Comparison of ENCODE assay signal across 13 cellular contexts in the genomic region with DNA sequence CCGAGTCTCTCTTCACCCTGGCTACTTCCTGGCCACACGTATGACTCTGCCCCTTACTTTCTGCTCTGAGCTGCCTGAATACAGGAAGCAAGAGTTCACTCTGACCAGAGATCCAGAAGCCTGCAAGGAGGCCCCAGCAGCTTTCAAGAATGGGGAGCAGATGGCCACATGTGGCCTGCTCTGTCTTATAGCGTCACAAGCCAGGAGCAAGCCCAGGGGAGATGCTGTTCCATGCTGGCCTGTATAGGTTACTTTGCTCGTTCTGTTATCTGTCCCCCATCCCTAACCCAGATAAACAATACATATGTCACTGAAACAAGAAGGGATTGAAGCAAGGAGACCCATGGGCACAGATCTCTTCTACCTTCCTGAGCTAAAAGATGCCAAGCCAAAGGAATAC. TPM values are rescaled to one million over a fixed set of nuclear protein-coding genes. Genes with fewer than 3 reads are reported as not detected.
DNase-seq lines count a peak whose midpoint lies in the region; ATAC-seq and TF ChIP-seq lines count a peak whose summit lies in the region.
"Had no signal": no experiment of that assay in that cellular context is flagged by ENCODE, and none has a peak within 500 bp of the region (broad histone marks: within the 10 kb centered on the region; RNA-seq: fewer than 3 reads in every experiment).

No MANE protein-coding gene starts in this region.

- H3K27ac Mint-ChIP-seq in activated CD8-positive, alpha-beta T cell treated with anti-CD3 and anti-CD28 coated beads for 36 hours = peak overlapping the region; percentile 39
- H3K27ac Mint-ChIP-seq in activated CD8-positive, alpha-beta T cell treated with anti-CD3 and anti-CD28 coated beads, Interleukin-2, amount 10 ng/mL, durations not matched to agents 7 days and 5 days = no peak overlapping the region
- H3K27ac Mint-ChIP-seq in immature natural killer cell = peak overlapping the region; percentile 24 to 74 (median 67)

- WGBS in thyroid gland, 2 donors = 74 to 86% methylated on average over 4 of the region's 4 CpGs

- no peak for TF ChIP-seq POLR2A in thyroid gland (IDR thresholded peaks at IDR 0.05)

- peak overlapping the region in 2 of 3 donors; percentile 83 to 84 for H3K27ac ChIP-seq in thyroid gland
- H3K27ac ChIP-seq: SJSA1 had no signal

- POLR2A ChIA-PET in activated CD8-positive, alpha-beta T cell treated with anti-CD3 and anti-CD28 coated beads for 36 hours (lab: Charles Lee) = interaction anchor here (0.7 to 9.4 kb wide), 4 partner anchors 8 to 93 kb away, joined by 3 to 97 read pairs (median 22); no protein-coding TSS in a partner anchor
- POLR2A ChIA-PET in activated CD8-positive, alpha-beta T cell treated with anti-CD3 and anti-CD28 coated beads, Interleukin-2, amount 10 ng/mL, durations not matched to agents 7 days and 5 days (lab: Charles Lee) = interaction anchor here (0.5 to 2.0 kb wide), 3 partner anchors 12 to 123 kb away, joined by 3 to 10 read pairs (median 3); no protein-coding TSS in a partner anchor

- no peak overlapping the region for H3K4me3 ChIP-seq in thyroid gland (replicated peaks in 1 of 3)
- H3K4me3 ChIP-seq: SJSA1 had no signal

- H3K36me3 Mint-ChIP-seq in activated CD8-positive, alpha-beta T cell treated with anti-CD3 and anti-CD28 coated beads for 36 hours (ENCODE audit: low read depth) = peaks cover 21% of the 10 kb centered on the region
- H3K36me3 Mint-ChIP-seq in activated CD8-positive, alpha-beta T cell treated with anti-CD3 and anti-CD28 coated beads, Interleukin-2, amount 10 ng/mL, durations not matched to agents 7 days and 5 days (ENCODE audit: low read depth) = peaks cover 47% of the 10 kb centered on the region
- H3K36me3 Mint-ChIP-seq in immature natural killer cell = peaks cover 5 to 39% (median 11%) of the 10 kb centered on the region in 3 donors

- H3K36me3 ChIP-seq in thyroid gland = peaks cover 60 to 62% of the 10 kb centered on the region in 2 donors

- no peaks in the 10 kb centered on the region for H3K27me3 ChIP-seq in thyroid gland
- H3K27me3 ChIP-seq: SJSA1 had no signal

- H3K4me1 ChIP-seq in thyroid gland = peaks cover 40 to 49% of the 10 kb centered on the region in 2 donors

- intact Hi-C loops in activated CD8-positive, alpha-beta T cell treated with anti-CD3 and anti-CD28 coated beads for 36 hours (cut with micrococcal nuclease) = no loop called here
- intact Hi-C loops in thyroid gland (cut with DNase I) = loop anchor here (5.0 kb wide), 1 partner anchor 128 kb away; no protein-coding TSS in a partner anchor

- H3K9me3 ChIP-seq in thyroid gland = no peaks in the 10 kb centered on the region
- H3K9me3 ChIP-seq: SJSA1 had no signal

- peaks cover 20% of the 10 kb centered on the region for H3K4me1 Mint-ChIP-seq in activated CD8-positive, alpha-beta T cell treated with anti-CD3 and anti-CD28 coated beads for 36 hours (ENCODE audit: low read depth)
- H3K4me1 Mint-ChIP-seq in activated CD8-positive, alpha-beta T cell treated with anti-CD3 and anti-CD28 coated beads, Interleukin-2, amount 10 ng/mL, durations not matched to agents 7 days and 5 days (ENCODE audit: low read depth) = peaks cover 27% of the 10 kb centered on the region
- peaks cover 31 to 43% of the 10 kb centered on the region in 2 donors for H3K4me1 Mint-ChIP-seq in immature natural killer cell

- no peaks in the 10 kb centered on the region for H3K9me3 Mint-ChIP-seq in activated CD8-positive, alpha-beta T cell treated with anti-CD3 and anti-CD28 coated beads for 36 hours
- no peaks in the 10 kb centered on the region for H3K9me3 Mint-ChIP-seq in activated CD8-positive, alpha-beta T cell treated with anti-CD3 and anti-CD28 coated beads, Interleukin-2, amount 10 ng/mL, durations not matched to agents 7 days and 5 days (ENCODE audit: insufficient read depth)
- H3K9me3 Mint-ChIP-seq in immature natural killer cell = no peaks in the 10 kb centered on the region
- H3K9me3 Mint-ChIP-seq: activated naive CD4-positive, alpha-beta T cell treated with anti-CD3 and anti-CD28 coated beads, Interleukin-2, amount 50 U/mL, for 24 hours had no signal

- no peaks in the 10 kb centered on the region for H3K27me3 Mint-ChIP-seq in activated CD8-positive, alpha-beta T cell treated with anti-CD3 and anti-CD28 coated beads for 36 hours
- H3K27me3 Mint-ChIP-seq in activated CD8-positive, alpha-beta T cell treated with anti-CD3 and anti-CD28 coated beads, Interleukin-2, amount 10 ng/mL, durations not matched to agents 7 days and 5 days (ENCODE audit: low read depth) = no peaks in the 10 kb centered on the region
- H3K27me3 Mint-ChIP-seq in immature natural killer cell (ENCODE audit: low read depth in 3 of 3) = peaks cover 6 to 9% (median 7%) of the 10 kb centered on the region in 3 donors
- H3K27me3 Mint-ChIP-seq: activated naive CD4-positive, alpha-beta T cell treated with anti-CD3 and anti-CD28 coated beads, Interleukin-2, amount 50 U/mL, for 24 hours had no signal

- CTCF ChIA-PET in activated CD8-positive, alpha-beta T cell treated with anti-CD3 and anti-CD28 coated beads for 36 hours (lab: Charles Lee) = interaction anchor here (1.0 to 8.2 kb wide), 8 partner anchors 9 to 90 kb away, joined by 3 to 161 read pairs (median 4); a partner anchor contains a TSS
- CTCF ChIA-PET in activated CD8-positive, alpha-beta T cell treated with anti-CD3 and anti-CD28 coated beads, Interleukin-2, amount 10 ng/mL, durations not matched to agents 7 days and 5 days (lab: Charles Lee) = interaction anchor here (0.9 to 7.5 kb wide), 8 partner anchors 10 to 122 kb away, joined by 3 to 158 read pairs (median 4); no protein-coding TSS in a partner anchor

- TF ChIP-seq CTCF in activated CD8-positive, alpha-beta T cell treated with anti-CD3 and anti-CD28 coated beads for 36 hours (IDR thresholded peaks at IDR 0.05) = no peak
- no peak for TF ChIP-seq CTCF in thyroid gland (IDR thresholded peaks at IDR 0.05)

- DNase-seq in activated CD8-positive, alpha-beta T cell treated with anti-CD3 and anti-CD28 coated beads for 36 hours = no peak
- no peak for DNase-seq in activated CD8-positive, alpha-beta T cell treated with anti-CD3 and anti-CD28 coated beads, Interleukin-2, amount 10 ng/mL, durations not matched to agents 7 days and 5 days
- DNase-seq in immature natural killer cell = no peak
- no peak for DNase-seq in thyroid gland
- no peak for DNase-seq in stimulated activated CD4-positive, alpha-beta T cell treated with anti-CD3 and anti-CD28 coated beads, Interleukin-12 subunit alpha, Interleukin-12 subunit beta, amount 100 ng/mL, for 4 hours
- DNase-seq: activated CD4-positive, alpha-beta T cell treated with anti-CD3 and anti-CD28 coated beads for 4 hours; DMS79 treated with DMSO at 0.1 percent for 48 hours; NCI-H510A had no signal

- no peak overlapping the region for H3K4me3 Mint-ChIP-seq in activated CD8-positive, alpha-beta T cell treated with anti-CD3 and anti-CD28 coated beads for 36 hours
- H3K4me3 Mint-ChIP-seq in activated CD8-positive, alpha-beta T cell treated with anti-CD3 and anti-CD28 coated beads, Interleukin-2, amount 10 ng/mL, durations not matched to agents 7 days and 5 days = no peak overlapping the region
- H3K4me3 Mint-ChIP-seq in immature natural killer cell = no peak overlapping the region
- H3K4me3 Mint-ChIP-seq: activated naive CD4-positive, alpha-beta T cell treated with anti-CD3 and anti-CD28 coated beads, Interleukin-2, amount 50 U/mL, for 24 hours had no signal

- no peak for ATAC-seq in activated CD8-positive, alpha-beta T cell treated with anti-CD3 and anti-CD28 coated beads for 36 hours
- no peak for ATAC-seq in activated CD8-positive, alpha-beta T cell treated with anti-CD3 and anti-CD28 coated beads, Interleukin-2, amount 10 ng/mL, durations not matched to agents 7 days and 5 days
- ATAC-seq in HG03045 (IDR thresholded peaks at IDR 0.05; ENCODE audit: unreplicated experiment) = no peak

RNA-seq across cellular contexts. Expression of a gene that starts 4.3 kb away (rescaled TPM):
- total RNA-seq in activated CD8-positive, alpha-beta T cell treated with anti-CD3 and anti-CD28 coated beads for 36 hours = 10 to 100 TPM; 19.8 to 24.4 TPM
- 10 to 100 TPM; 36.7 to 37.6 TPM for total RNA-seq in activated CD8-positive, alpha-beta T cell treated with anti-CD3 and anti-CD28 coated beads, Interleukin-2, amount 10 ng/mL, durations not matched to agents 7 days and 5 days
- 100 to 1,000 TPM in 1 of 3 donors, 10 to 100 TPM in 2; 96.3 to 145 (median 98.9) TPM for polyA plus RNA-seq in immature natural killer cell
- total RNA-seq in thyroid gland = 100 to 1,000 TPM in 1 of 4 donors, 10 to 100 TPM in 3; 57.0 to 110 (median 81.8) TPM

RNA-seq across cellular contexts. Expression of a gene that starts 4.6 kb away (rescaled TPM):
- total RNA-seq in activated CD8-positive, alpha-beta T cell treated with anti-CD3 and anti-CD28 coated beads for 36 hours = 10 to 100 TPM; 75.8 to 82.8 TPM
- total RNA-seq in activated CD8-positive, alpha-beta T cell treated with anti-CD3 and anti-CD28 coated beads, Interleukin-2, amount 10 ng/mL, durations not matched to agents 7 days and 5 days = 10 to 100 TPM; 52.6 to 56.2 TPM
- 100 to 1,000 TPM in 2 of 3 donors, 10 to 100 TPM in 1; 71.8 to 158 (median 101) TPM for polyA plus RNA-seq in immature natural killer cell
- total RNA-seq in thyroid gland = 100 to 1,000 TPM in 3 of 4 donors, 10 to 100 TPM in 1; 86.9 to 175 (median 121) TPM

RNA-seq across cellular contexts. Expression of a gene that starts 13.8 kb away (rescaled TPM):
- total RNA-seq in activated CD8-positive, alpha-beta T cell treated with anti-CD3 and anti-CD28 coated beads for 36 hours = under 1 TPM; 0.16 to 0.45 TPM
- under 1 TPM; 0.97 TPM for total RNA-seq in activated CD8-positive, alpha-beta T cell treated with anti-CD3 and anti-CD28 coated beads, Interleukin-2, amount 10 ng/mL, durations not matched to agents 7 days and 5 days
- 1 to 10 TPM in 1 of 3 donors, under 1 TPM in 2; 0.19 to 2.9 (median 0.22) TPM for polyA plus RNA-seq in immature natural killer cell
- total RNA-seq in thyroid gland = 1 to 10 TPM in 2 of 4 donors, under 1 TPM in 2; 0.63 to 2.1 (median 1.4) TPM
- total RNA-seq: A172, dermis microvascular lymphatic vessel endothelial cell had no signal

RNA-seq across cellular contexts. Expression of a gene that starts 17.7 kb away (rescaled TPM):
- 10 to 100 TPM; 53.5 to 57.9 TPM for total RNA-seq in activated CD8-positive, alpha-beta T cell treated with anti-CD3 and anti-CD28 coated beads for 36 hours
- 10 to 100 TPM; 52.9 to 58.9 TPM for total RNA-seq in activated CD8-positive, alpha-beta T cell treated with anti-CD3 and anti-CD28 coated beads, Interleukin-2, amount 10 ng/mL, durations not matched to agents 7 days and 5 days
- polyA plus RNA-seq in immature natural killer cell = 100 to 1,000 TPM; 119 to 268 (median 155) TPM
- 100 to 1,000 TPM; 272 to 341 (median 287) TPM for total RNA-seq in thyroid gland

RNA-seq across cellular contexts. Expression of a gene that starts 57.6 kb away (rescaled TPM):
- 100 to 1,000 TPM; 636 to 644 TPM for total RNA-seq in activated CD8-positive, alpha-beta T cell treated with anti-CD3 and anti-CD28 coated beads for 36 hours
- total RNA-seq in activated CD8-positive, alpha-beta T cell treated with anti-CD3 and anti-CD28 coated beads, Interleukin-2, amount 10 ng/mL, durations not matched to agents 7 days and 5 days = 100 to 1,000 TPM; 821 to 844 TPM
- polyA plus RNA-seq in immature natural killer cell = 1,000 to 10,000 TPM; 1,394 to 2,060 (median 1,454) TPM
- total RNA-seq in thyroid gland = 100 to 1,000 TPM; 157 to 219 (median 170) TPM
